8 cellular contexts compared by ENCODE assay signal in genomic region chr15:31871159-31871886, GRCh38. TPM values are rescaled to one million over a fixed set of nuclear protein-coding genes. Genes with fewer than 3 reads are reported as not detected.
DNase-seq lines count a peak whose midpoint lies in the region; ATAC-seq and TF ChIP-seq lines count a peak whose summit lies in the region.

No MANE protein-coding gene starts in this region.

- peaks cover 0 to 8% (median 0%) of the 10 kb centered on the region in 11 experiments; a peak in 1 of 22 replicates for H4K20me1 ChIP-seq in BLaER1 treated with 17β-estradiol and CSF1 and Interleukin-3, amounts not matched to agents 10 nM and 100 nM

- intact Hi-C loops in adrenal gland (cut with DNase I): no loop called here
- intact Hi-C loops in testis (cut with DNase I; ENCODE audit: low total_unique reads): no loop called here
- intact Hi-C loops in head of caudate nucleus (cut with DNase I): no loop called here

- peak overlapping the region; percentile 62 to 86 (median 78); a peak in 21 of 22 replicates for H3K9ac ChIP-seq in BLaER1 treated with 17β-estradiol and CSF1 and Interleukin-3, amounts not matched to agents 10 nM and 100 nM

- peak; percentile 6 for ATAC-seq in HG03108 (IDR thresholded peaks at IDR 0.05; ENCODE audit: unreplicated experiment)

- H3K36me3 ChIP-seq in BLaER1 treated with 17β-estradiol and CSF1 and Interleukin-3, amounts not matched to agents 10 nM and 100 nM: no peaks in the 10 kb centered on the region
- no peaks in the 10 kb centered on the region for H3K36me3 ChIP-seq in adrenal gland (replicated peaks in 1 of 2)
- no peaks in the 10 kb centered on the region for H3K36me3 ChIP-seq in testis (ENCODE audit: low read depth, missing control alignments)

- DNase-seq in adrenal gland (no peak), kidney glomerular epithelial cell (lab: John Stamatoyannopoulos, UW) (peak; percentile 51), testis (no peak), DMS114 treated with DMSO at 0.1 percent for 48 hours (lab: John Stamatoyannopoulos, UW; ENCODE audit: unreplicated experiment) (no peak), head of caudate nucleus (no peak), GM20000 (ENCODE audit: low spot score) (no peak)

- peaks cover 19 to 25% (median 22%) of the 10 kb centered on the region in 11 experiments for H3K27me3 ChIP-seq in BLaER1 treated with 17β-estradiol and CSF1 and Interleukin-3, amounts not matched to agents 10 nM and 100 nM
- no peaks in the 10 kb centered on the region for H3K27me3 ChIP-seq in adrenal gland
- H3K27me3 ChIP-seq in testis: no peaks in the 10 kb centered on the region

- peaks cover 0 to 18% (median 11%) of the 10 kb centered on the region in 10 experiments; a peak in 13 of 20 replicates for H3K4me1 ChIP-seq in BLaER1 treated with 17β-estradiol and CSF1 and Interleukin-3, amounts not matched to agents 10 nM and 100 nM
- H3K4me1 ChIP-seq in adrenal gland (replicated peaks in 1 of 2) (peaks cover 4 to 7% of the 10 kb centered on the region in 2 donors), testis (peaks cover 17% of the 10 kb centered on the region)

- TF ChIP-seq POLR2A in adrenal gland (IDR thresholded peaks at IDR 0.05) (no peak), testis (IDR thresholded peaks at IDR 0.05) (no peak)

- peak overlapping the region; percentile 74 to 92 (median 84) for H3K4me3 ChIP-seq in BLaER1 treated with 17β-estradiol and CSF1 and Interleukin-3, amounts not matched to agents 10 nM and 100 nM
- H3K4me3 ChIP-seq in adrenal gland (peak overlapping the region in 2 of 4 donors; percentile 30 to 84), testis (peak overlapping the region; percentile 52 to 62)

- peaks cover 0 to 7% (median 0%) of the 10 kb centered on the region in 11 experiments; a peak in 3 of 22 replicates for H3K9me3 ChIP-seq in BLaER1 treated with 17β-estradiol and CSF1 and Interleukin-3, amounts not matched to agents 10 nM and 100 nM (replicated peaks in 1 of 11)
- H3K9me3 ChIP-seq in adrenal gland (replicated peaks in 1 of 3): no peaks in the 10 kb centered on the region
- no peaks in the 10 kb centered on the region for H3K9me3 ChIP-seq in testis

- H3K27ac ChIP-seq in BLaER1 treated with 17β-estradiol and CSF1 and Interleukin-3, amounts not matched to agents 10 nM and 100 nM: peak overlapping the region in 9 of 11 experiments; percentile 38 to 73 (median 58); a peak in 17 of 22 replicates
- H3K27ac ChIP-seq in adrenal gland (peak overlapping the region in 3 of 5 donors; percentile 49 to 92 (median 83)), testis (peak overlapping the region; percentile 53 to 86)

- peak overlapping the region; percentile 72 to 96 (median 84) for H3K4me2 ChIP-seq in BLaER1 treated with 17β-estradiol and CSF1 and Interleukin-3, amounts not matched to agents 10 nM and 100 nM

- WGBS in adrenal gland, 4 donors: 46 to 50% (median 48%) methylated on average over 14 of the region's 14 CpGs
- WGBS in testis, 2 donors: 41 to 42% methylated on average over 14 of the region's 14 CpGs

- TF ChIP-seq CTCF in adrenal gland (IDR thresholded peaks at IDR 0.05) (peak in 2 of 6 experiments; percentile 20 to 25), testis (IDR thresholded peaks at IDR 0.05) (no peak), GM20000 (IDR thresholded peaks at IDR 0.05; ENCODE audit: extremely low read depth, missing control alignments) (no peak)

RNA-seq across cellular contexts. Expression of gene OTUD7A, which starts 0.8 kb away (rescaled TPM):
- total RNA-seq in adrenal gland (1 to 10 TPM in 7 of 8 donors, under 1 TPM in 1; 0.67 to 4.0 (median 1.9) TPM), testis (10 to 100 TPM; 30.4 to 33.8 TPM)
- polyA plus RNA-seq in adrenal gland (1 to 10 TPM in 1 of 3 donors, under 1 TPM in 2; 0.44 to 1.5 (median 0.64) TPM), testis (ENCODE audit: insufficient read depth, low read depth, low replicate concordance) (11.8 TPM)

Comparison
In these comparisons a context has a peak if more than half of its experiments do, and no peak if none do; other contexts are left out.
1. RNA of gene OTUD7A, which starts 0.8 kb away (total RNA-seq): 30.4 to 33.8 TPM in testis; 0.67 to 4.0 TPM in adrenal gland; every median in the first group is over 4 times any median in the second.
2. Peak in every context shown above with its lines, with median percentiles within 50 percentile points of each other: H3K27ac ChIP-seq.